In the genomic region with DNA sequence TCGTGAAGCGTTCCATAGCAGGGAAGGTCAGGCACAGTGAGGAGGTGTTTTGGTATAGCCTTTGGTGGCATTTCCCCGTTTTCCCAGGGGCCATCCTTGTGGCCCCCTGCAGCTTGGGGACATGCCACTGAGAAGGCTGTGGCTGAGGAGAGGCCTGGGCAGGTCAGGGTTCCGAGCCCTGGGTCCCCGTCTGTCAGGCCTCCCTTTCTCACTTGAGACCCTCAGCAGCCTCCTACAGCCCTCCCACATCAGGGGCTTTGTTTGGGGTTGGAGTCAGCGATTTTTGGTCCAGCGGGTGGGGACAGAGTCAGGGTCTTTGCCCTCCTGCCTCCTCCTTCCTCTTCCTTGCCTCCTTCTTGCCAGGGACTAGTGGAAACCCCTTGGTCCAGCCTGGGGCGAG, we compare ENCODE assay signal across 12 cellular contexts. TPM values are rescaled to one million over a fixed set of nuclear protein-coding genes. Genes with fewer than 3 reads are reported as not detected.
DNase-seq lines count a peak whose midpoint lies in the region; ATAC-seq and TF ChIP-seq lines count a peak whose summit lies in the region.
"Had no signal": no experiment of that assay in that cellular context is flagged by ENCODE, and none has a peak within 500 bp of the region (broad histone marks: within the 10 kb centered on the region; RNA-seq: fewer than 3 reads in every experiment).

No MANE protein-coding gene starts in this region.

- peak overlapping the region; percentile 68 for H3K27ac ChIP-seq in thymus (ENCODE audit: low read depth)
- H3K27ac ChIP-seq: HL-60 had no signal

- H3K4me1 Mint-ChIP-seq in activated naive CD4-positive, alpha-beta T cell treated with anti-CD3 and anti-CD28 coated beads, Interleukin-2, amount 10 ng/mL, durations not matched to agents 7 days and 5 days: peaks cover 85% of the 10 kb centered on the region
- peaks cover 87% of the 10 kb centered on the region for H3K4me1 Mint-ChIP-seq in activated naive CD8-positive, alpha-beta T cell treated with anti-CD3 and anti-CD28 coated beads for 36 hours

- 79% methylated on average over 8 of the region's 8 CpGs for WGBS in thymus

- no peak for TF ChIP-seq CTCF in GM13976 (IDR thresholded peaks at IDR 0.05; ENCODE audit: borderline replicate concordance, control extremely low read depth, extremely low read depth, insufficient read depth, missing control alignments)

- H3K4me3 ChIP-seq in mononuclear cell (ENCODE audit: low read length): peak overlapping the region; percentile 40
- no peak overlapping the region for H3K4me3 ChIP-seq in thymus (ENCODE audit: low read length)
- H3K4me3 ChIP-seq: GM12878, GM23248, skin epidermis had no signal

- H3K9me3 ChIP-seq in mononuclear cell (ENCODE audit: low read depth, low read length) (no peaks in the 10 kb centered on the region), thymus (ENCODE audit: control insufficient read depth) (no peaks in the 10 kb centered on the region)

- H3K27me3 Mint-ChIP-seq in activated naive CD4-positive, alpha-beta T cell treated with anti-CD3 and anti-CD28 coated beads, Interleukin-2, amount 10 ng/mL, durations not matched to agents 7 days and 5 days: no peaks in the 10 kb centered on the region
- H3K27me3 Mint-ChIP-seq in activated naive CD8-positive, alpha-beta T cell treated with anti-CD3 and anti-CD28 coated beads for 36 hours: no peaks in the 10 kb centered on the region

- ATAC-seq in GM18870 (IDR thresholded peaks at IDR 0.05; ENCODE audit: unreplicated experiment): no peak
- ATAC-seq: GM12878 had no signal

- H3K27me3 ChIP-seq in mononuclear cell (ENCODE audit: insufficient read depth, low read length) (no peaks in the 10 kb centered on the region), thymus (ENCODE audit: control insufficient read depth, insufficient read depth) (no peaks in the 10 kb centered on the region)

- no peaks in the 10 kb centered on the region for H3K9me3 Mint-ChIP-seq in activated naive CD4-positive, alpha-beta T cell treated with anti-CD3 and anti-CD28 coated beads, Interleukin-2, amount 10 ng/mL, durations not matched to agents 7 days and 5 days
- no peaks in the 10 kb centered on the region for H3K9me3 Mint-ChIP-seq in activated naive CD8-positive, alpha-beta T cell treated with anti-CD3 and anti-CD28 coated beads for 36 hours

- H3K4me1 ChIP-seq in mononuclear cell (ENCODE audit: insufficient read depth, low read length): peaks cover 41% of the 10 kb centered on the region
- peaks cover 39% of the 10 kb centered on the region for H3K4me1 ChIP-seq in thymus (ENCODE audit: control insufficient read depth, insufficient read depth, low read length)

- H3K36me3 Mint-ChIP-seq in activated naive CD4-positive, alpha-beta T cell treated with anti-CD3 and anti-CD28 coated beads, Interleukin-2, amount 10 ng/mL, durations not matched to agents 7 days and 5 days: peaks cover 47% of the 10 kb centered on the region
- peaks cover 13% of the 10 kb centered on the region for H3K36me3 Mint-ChIP-seq in activated naive CD8-positive, alpha-beta T cell treated with anti-CD3 and anti-CD28 coated beads for 36 hours

- DNase-seq in activated naive CD4-positive, alpha-beta T cell treated with anti-CD3 and anti-CD28 coated beads, Interleukin-2, amount 10 ng/mL, durations not matched to agents 7 days and 5 days: no peak
- DNase-seq in activated naive CD4-positive, alpha-beta T cell (lab: John Stamatoyannopoulos, UW): no peak
- no peak for DNase-seq in activated naive CD8-positive, alpha-beta T cell treated with anti-CD3 and anti-CD28 coated beads for 36 hours
- DNase-seq in NCI-H1436 (lab: John Stamatoyannopoulos, UW) (no peak), GM13976 (ENCODE audit: low spot score) (no peak)
- DNase-seq: GM23248 had no signal

- H3K4me3 Mint-ChIP-seq in activated naive CD4-positive, alpha-beta T cell treated with anti-CD3 and anti-CD28 coated beads, Interleukin-2, amount 10 ng/mL, durations not matched to agents 7 days and 5 days: peak overlapping the region; percentile 87
- H3K4me3 Mint-ChIP-seq in activated naive CD8-positive, alpha-beta T cell treated with anti-CD3 and anti-CD28 coated beads for 36 hours: peak overlapping the region; percentile 80

- in situ Hi-C loops in GM13976 (cut with MboI; ENCODE audit: low sequenced_read_pairs, unreplicated experiment): no loop called here

- H3K36me3 ChIP-seq in thymus (ENCODE audit: control insufficient read depth, insufficient read depth): no peaks in the 10 kb centered on the region

- CTCF ChIA-PET in activated naive CD4-positive, alpha-beta T cell treated with anti-CD3 and anti-CD28 coated beads, Interleukin-2, amount 10 ng/mL, durations not matched to agents 7 days and 5 days (lab: Charles Lee): interaction anchor here (0.9 to 2.2 kb wide), 5 partner anchors 9 to 62 kb away, joined by 3 to 9 read pairs (median 5); no protein-coding TSS in a partner anchor

- H3K27ac Mint-ChIP-seq in activated naive CD4-positive, alpha-beta T cell treated with anti-CD3 and anti-CD28 coated beads, Interleukin-2, amount 10 ng/mL, durations not matched to agents 7 days and 5 days: peak overlapping the region; percentile 91
- peak overlapping the region; percentile 88 for H3K27ac Mint-ChIP-seq in activated naive CD8-positive, alpha-beta T cell treated with anti-CD3 and anti-CD28 coated beads for 36 hours

RNA-seq across cellular contexts. Expression of a gene that starts 22.2 kb away (rescaled TPM):
- total RNA-seq in activated naive CD8-positive, alpha-beta T cell treated with anti-CD3 and anti-CD28 coated beads for 36 hours: 10 to 100 TPM; 14.3 to 17.4 TPM
- 34.5 TPM for total RNA-seq in mononuclear cell
- 31.6 TPM for polyA plus RNA-seq in thymus

RNA-seq across cellular contexts. Expression of a gene that starts 51.0 kb away (rescaled TPM):
- 1 to 10 TPM; 5.1 to 5.3 TPM for total RNA-seq in activated naive CD8-positive, alpha-beta T cell treated with anti-CD3 and anti-CD28 coated beads for 36 hours
- 12.9 TPM for total RNA-seq in mononuclear cell
- polyA plus RNA-seq in thymus: 18.4 TPM
